ENCODE assay signal across 8 cellular contexts in genomic region chr16:28403220-28404072, GRCh38. TPM values are rescaled to one million over a fixed set of nuclear protein-coding genes. Genes with fewer than 3 reads are reported as not detected.
DNase-seq lines count a peak whose midpoint lies in the region; ATAC-seq, FAIRE-seq and TF ChIP-seq lines count a peak whose summit lies in the region.
"Not testable (repeated sequence)": the region's sequence is repeated elsewhere in the genome, so short reads cannot be mapped to it uniquely, and the experiment has no call there.

TSS of gene EIF3CL (minus strand) at chr16:28403841. CDS start at chr16:28403618, 223 bp downstream.

- H3K36me3 ChIP-seq in HEK293 (ENCODE audit: control insufficient read depth in 2 of 2, insufficient read depth in 1 of 2, low read length in 2 of 2); trophoblast cell (ENCODE audit: control insufficient read depth in 1 of 2, insufficient read depth in 2 of 2, low read length in 2 of 2): not testable (repeated sequence)

- H4K91ac ChIP-seq in trophoblast cell (ENCODE audit: low read depth, low read length) = not testable (repeated sequence)

- peak; percentile 63 for FAIRE-seq in TTC549 (lab: Jason Lieb, UNC)

- H3K79me1 ChIP-seq in trophoblast cell (ENCODE audit: low read length) = not testable (repeated sequence)

- H3K27ac Mint-ChIP-seq in chondrocyte (ENCODE audit: unreplicated experiment) = not testable (repeated sequence)

- H3K4me2 ChIP-seq in trophoblast cell (ENCODE audit: low read length) = peak within 1 kb of the TSS; percentile 53

- not testable (repeated sequence) for H3K4me1 Mint-ChIP-seq in chondrocyte (ENCODE audit: low read depth)

- CTCF ChIA-PET in HEK293 (lab: Yijun Ruan, JAX) = not testable (repeated sequence)

- H3K4me3 ChIP-seq in HEK293 (ENCODE audit: low read depth, low read length) = peak within 1 kb of the TSS; percentile 35
- peak within 1 kb of the TSS; percentile 36 for H3K4me3 ChIP-seq in iPS-11a (ENCODE audit: low read depth, low read length)
- H3K4me3 ChIP-seq in trophoblast cell (ENCODE audit: low read depth, low read length) = not testable (repeated sequence)

- not testable (repeated sequence) for H2AFZ ChIP-seq in trophoblast cell (ENCODE audit: insufficient read depth, low read length, poor library complexity)

- H3K36me3 Mint-ChIP-seq in chondrocyte (ENCODE audit: low read depth) = not testable (repeated sequence)

- ATAC-seq in GM18867 (IDR thresholded peaks at IDR 0.05; ENCODE audit: unreplicated experiment) (peak; percentile 97), HG03521 (IDR thresholded peaks at IDR 0.05; ENCODE audit: unreplicated experiment) (peak; percentile 98)

- not testable (repeated sequence) for H3K4ac ChIP-seq in trophoblast cell (ENCODE audit: low read depth, low read length)

- H3K9me3 ChIP-seq in HEK293 (ENCODE audit: control insufficient read depth, insufficient read depth, low read depth, low read length); trophoblast cell (ENCODE audit: insufficient read depth, low read depth, low read length): not testable (repeated sequence)

- POLR2A ChIA-PET in HEK293 (lab: Yijun Ruan, JAX) = not testable (repeated sequence)

- H4K12ac ChIP-seq in trophoblast cell (ENCODE audit: low read depth, low read length) = not testable (repeated sequence)

- not testable (repeated sequence) for H3K9ac ChIP-seq in trophoblast cell (ENCODE audit: low read length)

- H3K14ac ChIP-seq in trophoblast cell (ENCODE audit: low read length) = not testable (repeated sequence)

- not testable (repeated sequence) for H3K27me3 Mint-ChIP-seq in chondrocyte (ENCODE audit: low read depth)

- H2BK12ac ChIP-seq in trophoblast cell (ENCODE audit: low read length) = not testable (repeated sequence)

- not testable (repeated sequence) for H3K27ac ChIP-seq in HEK293 (ENCODE audit: extremely low read depth, low read depth, low read length); trophoblast cell (ENCODE audit: low read depth, low read length)

- not testable (repeated sequence) for H3K4me1 ChIP-seq in HEK293 (ENCODE audit: control insufficient read depth, insufficient read depth, low read length); trophoblast cell (ENCODE audit: control insufficient read depth in 1 of 2, insufficient read depth in 2 of 2, low read length in 2 of 2)

- H2BK120ac ChIP-seq in trophoblast cell (ENCODE audit: insufficient read depth, low read length, poor library complexity) = not testable (repeated sequence)

- not testable (repeated sequence) for H2AK5ac ChIP-seq in trophoblast cell (ENCODE audit: low read length)

- not testable (repeated sequence) for H3K23ac ChIP-seq in trophoblast cell (ENCODE audit: low read length)

- not testable (repeated sequence) for H3K79me2 ChIP-seq in trophoblast cell (ENCODE audit: control insufficient read depth, insufficient read depth, low read length, poor library complexity)

- TF ChIP-seq CTCF in HEK293 (tag by site-specific recombination; IDR thresholded peaks at IDR 0.05); chondrocyte (IDR thresholded peaks at IDR 0.05): not testable (repeated sequence)

- not testable (repeated sequence) for H4K8ac ChIP-seq in trophoblast cell (ENCODE audit: low read depth, low read length)

- H3K4me3 Mint-ChIP-seq in chondrocyte (ENCODE audit: unreplicated experiment) = peak within 1 kb of the TSS; percentile 64

- not testable (repeated sequence) for H3K27me3 ChIP-seq in trophoblast cell (ENCODE audit: insufficient read depth, low read length)

- not testable (repeated sequence) for DNase-seq in A172 (ENCODE audit: low spot score); chondrocyte (ENCODE audit: low spot score); trophoblast cell

- no CpG with 5 or more reads among the region's 66 CpGs for WGBS in trophoblast cell (ENCODE audit: extremely low coverage, insufficient coverage, insufficient read length)

- H3K9me3 Mint-ChIP-seq in chondrocyte (ENCODE audit: low read depth) = not testable (repeated sequence)

- H2BK5ac ChIP-seq in trophoblast cell (ENCODE audit: low read depth, low read length, poor library complexity) = not testable (repeated sequence)

- not testable (repeated sequence) for H3K18ac ChIP-seq in trophoblast cell (ENCODE audit: low read length)

RNA-seq across cellular contexts. Expression of gene EIF3CL, which starts in this region (rescaled TPM):
- total RNA-seq in A172 (2014; rRNA removed; shearing (Covaris generic)) = 28.3 and 70.4 TPM in 2 replicates
- total RNA-seq in chondrocyte = 62.1 to 102 TPM (median 74.2 TPM) in 3 replicates
- 122 and 127 TPM in 2 replicates for polyA plus RNA-seq in trophoblast cell (2013)
